In the genomic region with DNA sequence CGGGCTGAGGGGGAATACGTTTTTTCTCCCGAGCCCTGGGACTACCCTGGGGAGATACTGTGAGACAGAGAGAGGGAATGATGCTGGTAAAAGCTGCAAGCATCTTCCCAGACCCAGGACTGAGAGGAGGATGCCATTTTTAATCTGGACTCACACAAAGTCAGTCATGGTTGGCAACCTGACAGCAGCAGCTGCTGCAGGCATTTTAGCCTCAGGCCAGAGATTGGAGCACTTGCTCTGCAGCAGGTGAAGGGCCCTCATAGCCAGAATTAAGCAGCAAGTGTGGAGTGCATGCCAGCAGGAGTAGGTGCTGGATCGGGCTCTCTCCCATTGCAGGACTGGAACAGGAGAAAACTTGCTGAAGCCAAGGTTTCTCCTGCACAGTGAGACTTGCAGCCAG, we compare ENCODE assay signal across 14 cellular contexts.
DNase-seq lines count a peak whose midpoint lies in the region; ATAC-seq and TF ChIP-seq lines count a peak whose summit lies in the region.
"Had no signal": no experiment of that assay in that cellular context is flagged by ENCODE, and none has a peak within 500 bp of the region (broad histone marks: within the 10 kb centered on the region; RNA-seq: fewer than 3 reads in every experiment).

No MANE protein-coding gene starts in this region.

- CTCF ChIA-PET in GM10248 (lab: Yijun Ruan, JAX) = no interaction called here

- no peak overlapping the region for H3K4me3 ChIP-seq in heart left ventricle
- no peak overlapping the region for H3K4me3 ChIP-seq in aorta (ENCODE audit: low read length in 2 of 2)
- H3K4me3 ChIP-seq: gastroesophageal sphincter, prostate gland, testis had no signal

- H3K9me3 ChIP-seq in heart left ventricle (peaks cover 0 to 1% (median 0%) of the 10 kb centered on the region in 12 donors), aorta (ENCODE audit: control insufficient read depth, low read length) (peaks cover 1% of the 10 kb centered on the region)
- H3K9me3 ChIP-seq: gastroesophageal sphincter, prostate gland, testis had no signal

- no peak overlapping the region for H3K27ac ChIP-seq in heart left ventricle
- H3K27ac ChIP-seq in aorta (ENCODE audit: low read depth in 1 of 2, low read length in 2 of 2) = no peak overlapping the region
- H3K27ac ChIP-seq: gastroesophageal sphincter, prostate gland, testis had no signal

- POLR2A ChIA-PET in GM10248 (lab: Yijun Ruan, JAX) = no interaction called here

- TF ChIP-seq CTCF in heart left ventricle (IDR thresholded peaks at IDR 0.05) (no peak), GM10248 (IDR thresholded peaks at IDR 0.05; ENCODE audit: control extremely low read depth, extremely low read depth, low read depth, missing control alignments) (no peak)

- no peaks in the 10 kb centered on the region for H3K27me3 ChIP-seq in heart left ventricle
- H3K27me3 ChIP-seq in aorta (ENCODE audit: control insufficient read depth in 1 of 2, insufficient read depth in 2 of 2, low read length in 1 of 2) = peaks cover 0 to 1% of the 10 kb centered on the region in 2 donors
- H3K27me3 ChIP-seq: gastroesophageal sphincter, testis had no signal

- no peak for TF ChIP-seq POLR2A in heart left ventricle (IDR thresholded peaks at IDR 0.05)

- WGBS in heart left ventricle, 4 donors = 62 to 83% (median 68%) methylated on average over 4 of the region's 4 CpGs
- WGBS in aorta, 2 donors = 58% methylated on average over 4 of the region's 4 CpGs

- H3K4me1 ChIP-seq in heart left ventricle (no peaks in the 10 kb centered on the region), aorta (ENCODE audit: control insufficient read depth in 1 of 2, insufficient read depth in 2 of 2, low read length in 2 of 2) (no peaks in the 10 kb centered on the region)
- H3K4me1 ChIP-seq: gastroesophageal sphincter, prostate gland, testis had no signal

- intact Hi-C loops in left ventricle myocardium superior (cut with micrococcal nuclease) = no loop called here
- intact Hi-C loops in heart left ventricle (cut with DNase I) = no loop called here
- intact Hi-C loops in head of caudate nucleus (cut with DNase I) = no loop called here
- intact Hi-C loops in aorta (cut with DNase I) = no loop called here

- ATAC-seq in left ventricle myocardium superior = no peak
- ATAC-seq in heart left ventricle = no peak
- peak; percentile 15 for ATAC-seq in aorta (ENCODE audit: low FRiP score)
- ATAC-seq: activated CD8-positive, alpha-beta memory T cell treated with anti-CD3 and anti-CD28 coated beads, Interleukin-2, amount 10 ng/mL, durations not matched to agents 7 days and 5 days; gastroesophageal sphincter; SK-N-SH treated with all-trans-retinoic acid at 6 μM for 48 hours had no signal

- no peaks in the 10 kb centered on the region for H3K36me3 ChIP-seq in heart left ventricle
- no peaks in the 10 kb centered on the region for H3K36me3 ChIP-seq in aorta (ENCODE audit: control insufficient read depth in 1 of 2, insufficient read depth in 2 of 2, low read length in 1 of 2)
- H3K36me3 ChIP-seq: gastroesophageal sphincter, prostate gland had no signal

- DNase-seq in left ventricle myocardium superior = peak; percentile 27
- no peak for DNase-seq in heart left ventricle
- peak; percentile 81 for DNase-seq in NCI-H345 treated with DMSO at 0.1 percent for 48 hours (lab: John Stamatoyannopoulos, UW; ENCODE audit: unreplicated experiment)
- DNase-seq in head of caudate nucleus = peak in 35 of 42 donors; percentile 3 to 78 (median 34)
- no peak for DNase-seq in aorta
- no peak for DNase-seq in effector CD8-positive, alpha-beta T cell (lab: John Stamatoyannopoulos, UW)
- DNase-seq in GM10248 (ENCODE audit: extremely low spot score) = no peak
- DNase-seq in KG1 (lab: John Stamatoyannopoulos, UW) = no peak
- DNase-seq: activated CD8-positive, alpha-beta memory T cell treated with anti-CD3 and anti-CD28 coated beads, Interleukin-2, amount 10 ng/mL, durations not matched to agents 7 days and 5 days; DND-41; testis had no signal

Comparison
In these comparisons a context has a peak if more than half of its experiments do, and no peak if none do; other contexts are left out.
1. DNase-seq: peak in left ventricle myocardium superior (single experiment), NCI-H345 treated with DMSO at 0.1 percent for 48 hours (single experiment) and head of caudate nucleus (35 of 42); none in heart left ventricle (0 of 5), aorta (0 of 2), effector CD8-positive, alpha-beta T cell (single experiment), GM10248 (single experiment) and KG1 (single experiment).